In genomic region chr5:148469446-148470062, GRCh38 we compare ENCODE assay signal across 12 cellular contexts.
A peak's percentile ranks its signal among the peaks of the same experiment; 100 is the strongest.
DNase-seq lines count a peak whose midpoint lies in the region; ATAC-seq, FAIRE-seq and TF ChIP-seq lines count a peak whose summit lies in the region.
"Had no signal": no experiment of that assay in that cellular context is flagged by ENCODE, and none has a peak within 500 bp of the region (broad histone marks: within the 10 kb centered on the region; RNA-seq: fewer than 3 reads in every experiment).

No MANE protein-coding gene starts in this region.

- H3K79me2 ChIP-seq in HepG2 (ENCODE audit: insufficient read depth, low read length) = no peaks in the 10 kb centered on the region

- ATAC-seq in HepG2 (no peak), lower lobe of right lung (peak; percentile 38 to 53), GM21619 (IDR thresholded peaks at IDR 0.05; ENCODE audit: unreplicated experiment) (no peak)

- no peak for FAIRE-seq in HepG2 (lab: Jason Lieb, UNC)

- CTCF ChIA-PET in HepG2 (lab: Yijun Ruan, JAX; ENCODE audit: low intra/inter-chr PET ratio, low total read pairs) = no interaction called here

- H4K20me1 ChIP-seq in HepG2 (ENCODE audit: insufficient read depth, low read length) = no peaks in the 10 kb centered on the region

- H3K27me3 ChIP-seq in liver (ENCODE audit: control insufficient read depth in 4 of 4, insufficient read depth in 4 of 4, low read length in 3 of 4) (no peaks in the 10 kb centered on the region), HepG2 (ENCODE audit: control insufficient read depth in 1 of 2, insufficient read depth in 2 of 2, low read length in 2 of 2) (no peaks in the 10 kb centered on the region), lower lobe of right lung (ENCODE audit: low read depth) (no peaks in the 10 kb centered on the region)
- H3K27me3 ChIP-seq: BE2C, thyroid gland had no signal

- H3K4me3 ChIP-seq in liver (ENCODE audit: low read depth in 1 of 3, low read length in 3 of 3) (no peak overlapping the region), HepG2 (replicated peaks in 1 of 3; ENCODE audit: insufficient read depth in 1 of 3, low read depth in 2 of 3, low read length in 3 of 3) (no peak overlapping the region), lower lobe of right lung (no peak overlapping the region)
- H3K4me3 ChIP-seq: thyroid gland had no signal

- TF ChIP-seq POLR2A in HepG2 (IDR thresholded peaks at IDR 0.05; ENCODE audit: insufficient read depth in 1 of 2, low read depth in 2 of 2, low read length in 2 of 2) = no peak

- H3K9me3 ChIP-seq in liver (ENCODE audit: control insufficient read depth in 4 of 4, low read length in 3 of 4) (no peaks in the 10 kb centered on the region), HepG2 (ENCODE audit: low read length) (no peaks in the 10 kb centered on the region), lower lobe of right lung (no peaks in the 10 kb centered on the region)
- H3K9me3 ChIP-seq: BE2C, thyroid gland had no signal

- intact Hi-C loops in HepG2 (cut with micrococcal nuclease; ENCODE audit: unreplicated experiment) (no loop called here), lower lobe of right lung (cut with DNase I) (no loop called here)

- in situ Hi-C loops in HepG2 (cut with HindIII; ENCODE audit: extremely low pct_ligation_motif_present, low pct_unique_long_range_greater_than_20kb) = no loop called here

- TF ChIP-seq CTCF in liver (IDR thresholded peaks at IDR 0.05; ENCODE audit: low read depth, low read length, missing input control) (no peak), HepG2 (CRISPR knock-in tag; IDR thresholded peaks at IDR 0.05) (no peak), lower lobe of right lung (IDR thresholded peaks at IDR 0.05) (no peak)

- BruUV-seq in HepG2 (replicated peaks; lab: Mats Ljungman, UMichigan) = no TSS peak

- H3K36me3 ChIP-seq in liver (ENCODE audit: control insufficient read depth in 4 of 4, insufficient read depth in 3 of 4, low read depth in 1 of 4, low read length in 3 of 4) = no peaks in the 10 kb centered on the region
- H3K36me3 ChIP-seq in HepG2 (replicated peaks in 1 of 2; ENCODE audit: control insufficient read depth in 1 of 2, insufficient read depth in 2 of 2, low read length in 2 of 2) = no peaks in the 10 kb centered on the region
- no peaks in the 10 kb centered on the region for H3K36me3 ChIP-seq in lower lobe of right lung
- H3K36me3 ChIP-seq: BE2C, thyroid gland had no signal

- DNase-seq in HepG2 (ENCODE audit: low spot score) = no peak
- peak; percentile 26 for DNase-seq in dedifferentiated amniotic fluid mesenchymal stem cell (ENCODE audit: extremely low spot score)
- DNase-seq in lower lobe of right lung = no peak
- no peak for DNase-seq in activated CD8-positive, alpha-beta memory T cell treated with anti-CD3 and anti-CD28 coated beads for 24 hours
- no peak for DNase-seq in NCI-H774 (lab: John Stamatoyannopoulos, UW)
- no peak for DNase-seq in cortex of kidney (lab: John Stamatoyannopoulos, UW)
- DNase-seq: BE2C, H7, NCI-H226 had no signal

- H3K9ac ChIP-seq in liver (ENCODE audit: low read depth in 1 of 2, low read length in 2 of 2) = no peak overlapping the region
- no peak overlapping the region for H3K9ac ChIP-seq in HepG2 (ENCODE audit: insufficient read depth, low read depth, low read length)

- no peak for TF ChIP-seq EP300 in HepG2 (IDR thresholded peaks at IDR 0.05; ENCODE audit: low read depth in 2 of 2, low read length in 2 of 2)
- no peak for TF ChIP-seq EP300 in HepG2 (CRISPR knock-in tag; IDR thresholded peaks at IDR 0.05; ENCODE audit: borderline replicate concordance)

- WGBS in liver = 57% methylated on average over 5 of the region's 5 CpGs
- WGBS in HepG2 (ENCODE audit: low lambda C conversion rate) = 36% methylated on average over 5 of the region's 5 CpGs

- H2AFZ ChIP-seq in HepG2 (ENCODE audit: low read length) = no peak overlapping the region

- H3K4me2 ChIP-seq in HepG2 (ENCODE audit: low read depth, low read length) = no peak overlapping the region

- TF ChIP-seq RAD21 in liver (IDR thresholded peaks at IDR 0.05) = peak; percentile 23 to 38
- no peak for TF ChIP-seq RAD21 in HepG2 (CRISPR knock-in tag; IDR thresholded peaks at IDR 0.05)

- H3K4me1 ChIP-seq in liver (ENCODE audit: control insufficient read depth in 4 of 4, insufficient read depth in 4 of 4, low read length in 3 of 4) (peaks cover 0 to 5% (median under 1%) of the 10 kb centered on the region in 4 donors), HepG2 (ENCODE audit: insufficient read depth, low read length) (no peaks in the 10 kb centered on the region), lower lobe of right lung (peaks cover 14% of the 10 kb centered on the region)
- H3K4me1 ChIP-seq: thyroid gland had no signal

- H3K27ac ChIP-seq in liver (ENCODE audit: low read depth in 1 of 2, low read length in 2 of 2) = no peak overlapping the region
- H3K27ac ChIP-seq in HepG2 (ENCODE audit: extremely low read length, insufficient read depth, low read length) = no peak overlapping the region
- H3K27ac ChIP-seq in lower lobe of right lung = no peak overlapping the region
- H3K27ac ChIP-seq: thyroid gland had no signal

- POLR2A ChIA-PET in HepG2 (lab: Yijun Ruan, JAX) = no interaction called here

TF ChIP-seq in liver, 16 proteins besides CTCF, POLR2A, EP300 and RAD21 (continues in another document):
- TF ChIP-seq RXRA (IDR thresholded peaks at IDR 0.05) (peak; percentile 27 to 79), TAF1 (conservative IDR thresholded peaks at IDR 0.05) (no peak), HNF4A (conservative IDR thresholded peaks at IDR 0.05) (peak; percentile 33 to 52), YY1 (IDR thresholded peaks at IDR 0.05) (peak; percentile 36), MAX (IDR thresholded peaks at IDR 0.05) (peak; percentile 34), GABPA (IDR thresholded peaks at IDR 0.05 in 1 of 2, conservative IDR thresholded peaks at IDR 0.05 in 1 of 2) (peak in 1 of 2 donors; percentile 47), FOXA1 (IDR thresholded peaks at IDR 0.05) (peak; percentile 20), FOXA2 (IDR thresholded peaks at IDR 0.05) (peak; percentile 38)

TF ChIP-seq in HepG2, 621 proteins besides CTCF, POLR2A, EP300 and RAD21 (continues in another document):
- no peak for TF ChIP-seq HMG20A (CRISPR knock-in tag; IDR thresholded peaks at IDR 0.05; ENCODE audit: borderline replicate concordance)
- no peak for TF ChIP-seq ZNF331 (CRISPR knock-in tag; IDR thresholded peaks at IDR 0.05)
- TF ChIP-seq RNF219 (CRISPR knock-in tag; IDR thresholded peaks at IDR 0.05) = no peak

Comparison
In these comparisons a context has a peak if more than half of its experiments do, and no peak if none do; other contexts are left out.
1. ATAC-seq: peak in lower lobe of right lung (2 of 2); none in HepG2 (single experiment) and GM21619 (single experiment).